In genomic region chr14:38212996-38213395, GRCh38 we compare ENCODE assay signal across 23 cellular contexts. TPM values are rescaled to one million over a fixed set of nuclear protein-coding genes. Genes with fewer than 3 reads are reported as not detected.
"Had no signal": no experiment of that assay in that cellular context is flagged by ENCODE, and none has a peak within 500 bp of the region (broad histone marks: within the 10 kb centered on the region; RNA-seq: fewer than 3 reads in every experiment).

No MANE protein-coding gene starts in this region.

- H3K4me1 Mint-ChIP-seq: stimulated activated memory B cell treated with anti-CD40 and anti-IgM and Interleukin-4, amounts not matched to agents 10 μg/mL and 1 μg/mL and 100 μg/mL, for 72 hours had no signal

- H3K4me1 ChIP-seq: colonic mucosa had no signal

- DNase-seq: activated gamma-delta T cell treated with Interleukin-2 at 50 U/mL for 16 hours; activated T-cell treated with anti-CD3 and anti-CD28 coated beads, Interleukin-2, amount 50 U/mL, for 1 hour; anterior cingulate cortex; colonic mucosa; head of caudate nucleus; hypothalamus; left ventricle myocardium inferior; retina; stimulated activated CD4-positive, alpha-beta T cell treated with anti-CD3 and anti-CD28 coated beads, Interleukin-12 subunit alpha, Interleukin-12 subunit beta, amount 100 ng/mL, for 4 hours; stimulated activated CD4-positive, alpha-beta T cell treated with anti-CD3 and anti-CD28 coated beads, Interleukin-1b, Interleukin-23, amount 100 ng/mL, for 48 hours; stomach; T1000; transverse colon had no signal

- H3K27ac ChIP-seq: colonic mucosa, esophagus muscularis mucosa, left ventricle myocardium inferior, stomach, transverse colon had no signal

- H3K36me3 ChIP-seq: colonic mucosa, esophagus muscularis mucosa, left ventricle myocardium inferior, stomach, transverse colon had no signal

- H3K27me3 ChIP-seq: colonic mucosa had no signal

- H3K27ac Mint-ChIP-seq: activated naive CD4-positive, alpha-beta T cell treated with anti-CD3 and anti-CD28 coated beads, Interleukin-2, amount 50 U/mL, for 24 hours; mesothelial cell of epicardium; natural killer cell treated with Interleukin-12 subunit alpha and Interleukin-12 subunit beta and Interleukin-15 and Interleukin-18, amount 100 ng/mL, for 72 hours; progenitor cell of endocrine pancreas; stimulated activated memory B cell treated with anti-CD40 and anti-IgM and Interleukin-4, amounts not matched to agents 10 μg/mL and 1 μg/mL and 100 μg/mL, for 72 hours; T-helper 1 cell treated with Interleukin-12 subunit alpha and Interleukin-12 subunit beta and Interleukin-4 antibody, amounts not matched to agents 30 μg/mL and 1 μg/mL, for 36 hours; WTC11 had no signal

- H3K4me3 Mint-ChIP-seq: activated naive CD4-positive, alpha-beta T cell treated with anti-CD3 and anti-CD28 coated beads, Interleukin-2, amount 50 U/mL, for 24 hours; mesothelial cell of epicardium; natural killer cell treated with Interleukin-12 subunit alpha and Interleukin-12 subunit beta and Interleukin-15 and Interleukin-18, amount 100 ng/mL, for 72 hours; stimulated activated memory B cell treated with anti-CD40 and anti-IgM and Interleukin-4, amounts not matched to agents 10 μg/mL and 1 μg/mL and 100 μg/mL, for 72 hours; T-helper 1 cell treated with Interleukin-12 subunit alpha and Interleukin-12 subunit beta and Interleukin-4 antibody, amounts not matched to agents 30 μg/mL and 1 μg/mL, for 36 hours; WTC11 had no signal

- H3K4me3 ChIP-seq: colonic mucosa, esophagus muscularis mucosa, left ventricle myocardium inferior, transverse colon had no signal

- ATAC-seq: natural killer cell treated with Interleukin-12 subunit alpha and Interleukin-12 subunit beta and Interleukin-15 and Interleukin-18, amount 100 ng/mL, for 72 hours; stimulated activated memory B cell treated with anti-CD40 and anti-IgM and Interleukin-4, amounts not matched to agents 10 μg/mL and 1 μg/mL and 100 μg/mL, for 72 hours; WTC11 had no signal

- H3K9me3 Mint-ChIP-seq: activated naive CD4-positive, alpha-beta T cell treated with anti-CD3 and anti-CD28 coated beads, Interleukin-2, amount 50 U/mL, for 24 hours; mesothelial cell of epicardium; natural killer cell treated with Interleukin-12 subunit alpha and Interleukin-12 subunit beta and Interleukin-15 and Interleukin-18, amount 100 ng/mL, for 72 hours; T-helper 1 cell treated with Interleukin-12 subunit alpha and Interleukin-12 subunit beta and Interleukin-4 antibody, amounts not matched to agents 30 μg/mL and 1 μg/mL, for 36 hours; WTC11 had no signal

- H3K9me3 ChIP-seq: colonic mucosa, esophagus muscularis mucosa, left ventricle myocardium inferior, stomach, transverse colon had no signal

- H3K36me3 Mint-ChIP-seq: activated naive CD4-positive, alpha-beta T cell treated with anti-CD3 and anti-CD28 coated beads, Interleukin-2, amount 50 U/mL, for 24 hours; mesothelial cell of epicardium; natural killer cell treated with Interleukin-12 subunit alpha and Interleukin-12 subunit beta and Interleukin-15 and Interleukin-18, amount 100 ng/mL, for 72 hours; stimulated activated memory B cell treated with anti-CD40 and anti-IgM and Interleukin-4, amounts not matched to agents 10 μg/mL and 1 μg/mL and 100 μg/mL, for 72 hours; WTC11 had no signal

RNA-seq across cellular contexts. Expression of gene SSTR1, which starts 5.3 kb away (rescaled TPM):
- total RNA-seq: mesothelial cell of epicardium; natural killer cell treated with Interleukin-12 subunit alpha and Interleukin-12 subunit beta and Interleukin-15 and Interleukin-18, amount 100 ng/mL, for 72 hours; osteocyte had no signal

RNA-seq across cellular contexts. Expression of gene CLEC14A, which starts 42.9 kb away (rescaled TPM):
- total RNA-seq: bronchial epithelial cell; natural killer cell treated with Interleukin-12 subunit alpha and Interleukin-12 subunit beta and Interleukin-15 and Interleukin-18, amount 100 ng/mL, for 72 hours; osteocyte had no signal
